Comparison of ENCODE assay signal across 8 cellular contexts in genomic region chr14:60247994-60248696, GRCh38. TPM values are rescaled to one million over a fixed set of nuclear protein-coding genes. Genes with fewer than 3 reads are reported as not detected.
DNase-seq lines count a peak whose midpoint lies in the region; ATAC-seq and TF ChIP-seq lines count a peak whose summit lies in the region.

No MANE protein-coding gene starts in this region.

- no peak for TF ChIP-seq EP300 in stomach (IDR thresholded peaks at IDR 0.05)

- WGBS in stomach, 5 donors = 0 to 1% (median 0%) methylated on average over 21 to 27 of the region's 27 CpGs

- DNase-seq in DMS79 treated with DMSO at 0.1 percent for 48 hours (lab: John Stamatoyannopoulos, UW) = peak; percentile 99
- DNase-seq in GOT3 (lab: John Stamatoyannopoulos, UW) = peak; percentile 8
- peak; percentile 90 for DNase-seq in LHCN-M2 (ENCODE audit: low read depth)
- DNase-seq in SHP77 (lab: John Stamatoyannopoulos, UW) = peak; percentile 85 to 89
- peak; percentile 60 for DNase-seq in activated gamma-delta T cell treated with anti-CD3 and anti-CD28 coated beads, Interleukin-2, amount 50 U/mL, for 16 hours (ENCODE audit: low read depth)
- peak; percentile 64 to 87 for DNase-seq in foreskin keratinocyte
- DNase-seq in neural crest cell (ENCODE audit: low read depth, low spot score) = peak; percentile 67
- peak; percentile 90 for DNase-seq in stomach

- H3K27ac Mint-ChIP-seq in neural crest cell (ENCODE audit: unreplicated experiment) = peak overlapping the region; percentile 99

- no peaks in the 10 kb centered on the region for H3K27me3 ChIP-seq in foreskin keratinocyte
- no peaks in the 10 kb centered on the region for H3K27me3 ChIP-seq in stomach

- no peaks in the 10 kb centered on the region for H3K36me3 ChIP-seq in stomach

- intact Hi-C loops in stomach (cut with DNase I; ENCODE audit: low total_unique reads) = no loop called here

- H3K9me3 ChIP-seq in stomach = no peaks in the 10 kb centered on the region

- H3K4me3 ChIP-seq in stomach = peak overlapping the region; percentile 82 to 94 (median 87)

- H3K4me3 Mint-ChIP-seq in neural crest cell = peak overlapping the region; percentile 91

- H3K4me1 Mint-ChIP-seq in neural crest cell = peaks cover 40% of the 10 kb centered on the region

- peak in 1 of 4 donors; percentile 27 for TF ChIP-seq POLR2A in stomach (IDR thresholded peaks at IDR 0.05)

- no peaks in the 10 kb centered on the region for H3K36me3 Mint-ChIP-seq in neural crest cell (ENCODE audit: low read depth)

- H3K4me1 ChIP-seq in foreskin keratinocyte (peaks cover 18% of the 10 kb centered on the region), stomach (peaks cover 13 to 43% (median 36%) of the 10 kb centered on the region in 4 donors)

- peak; percentile 73 for ATAC-seq in foreskin keratinocyte

- no peaks in the 10 kb centered on the region for H3K9me3 Mint-ChIP-seq in neural crest cell

- no peaks in the 10 kb centered on the region for H3K27me3 Mint-ChIP-seq in neural crest cell (ENCODE audit: low read depth)

- H3K27ac ChIP-seq in foreskin keratinocyte (peak overlapping the region; percentile 95), stomach (peak overlapping the region; percentile 100)

- TF ChIP-seq CTCF in foreskin keratinocyte (conservative IDR thresholded peaks at IDR 0.05) (no peak), neural crest cell (conservative IDR thresholded peaks at IDR 0.05) (no peak), stomach (IDR thresholded peaks at IDR 0.05) (no peak)

RNA-seq across cellular contexts. Expression of gene PPM1A, which starts 0.9 kb away (rescaled TPM):
- total RNA-seq in LHCN-M2 (2014; rRNA removed) = 12.6 and 18.2 TPM in 2 replicates
- polyA plus RNA-seq in LHCN-M2 (2012) = 17.0 TPM
- total RNA-seq in foreskin keratinocyte = 30.8 and 32.4 TPM in 2 replicates
- 17.4 and 20.2 TPM in 2 replicates for polyA plus RNA-seq in foreskin keratinocyte
- total RNA-seq in neural crest cell = 30.9 and 35.5 TPM in 2 replicates
- total RNA-seq in stomach = 10 to 100 TPM; 24.0 to 95.5 (median 40.2) TPM
- polyA plus RNA-seq in stomach = 10 to 100 TPM; 13.6 to 29.5 (median 24.0) TPM

Comparison
In these comparisons a context has a peak if more than half of its experiments do, and no peak if none do; other contexts are left out.
1. Peak in every context shown above with its lines: DNase-seq, ATAC-seq, H3K4me3 ChIP-seq and H3K27ac ChIP-seq.
2. DNase-seq: peak in every context shown above with its lines; median percentile 99 in DMS79 treated with DMSO at 0.1 percent for 48 hours; 90 in LHCN-M2; 90 in stomach; 87 in SHP77; 76 in foreskin keratinocyte; 67 in neural crest cell; 60 in activated gamma-delta T cell treated with anti-CD3 and anti-CD28 coated beads, Interleukin-2, amount 50 U/mL, for 16 hours; 8 in GOT3.